10 cellular contexts compared by ENCODE assay signal in genomic region chr5:73901455-73901854, GRCh38.
DNase-seq lines count a peak whose midpoint lies in the region; ATAC-seq and TF ChIP-seq lines count a peak whose summit lies in the region.
"Had no signal": no experiment of that assay in that cellular context is flagged by ENCODE, and none has a peak within 500 bp of the region (broad histone marks: within the 10 kb centered on the region; RNA-seq: fewer than 3 reads in every experiment).

No MANE protein-coding gene starts in this region.

- H3K36me3 Mint-ChIP-seq in chondrocyte (ENCODE audit: low read depth): peaks cover 9% of the 10 kb centered on the region

- H3K36me3 ChIP-seq in osteoblast (ENCODE audit: insufficient read depth, low read length): peaks cover 24% of the 10 kb centered on the region
- H3K36me3 ChIP-seq in effector memory CD4-positive, alpha-beta T cell (ENCODE audit: control insufficient read depth, insufficient read depth, low read length): no peaks in the 10 kb centered on the region

- TF ChIP-seq CTCF in NB4 (IDR thresholded peaks at IDR 0.05; ENCODE audit: low read depth, low read length) (no peak), chondrocyte (IDR thresholded peaks at IDR 0.05) (peak; percentile 58), osteoblast (IDR thresholded peaks at IDR 0.05; ENCODE audit: extremely low read depth, low read depth, low read length) (peak; percentile 9)

- no peak for TF ChIP-seq POLR2A in NB4 (IDR thresholded peaks at IDR 0.05; ENCODE audit: extremely low read depth, insufficient read length)

- no peak for ATAC-seq in GM21515 (IDR thresholded peaks at IDR 0.05; ENCODE audit: unreplicated experiment)

- H3K27me3 ChIP-seq in osteoblast (ENCODE audit: insufficient read depth, low read length): no peaks in the 10 kb centered on the region
- H3K27me3 ChIP-seq in effector memory CD4-positive, alpha-beta T cell (replicated peaks; ENCODE audit: control insufficient read depth, insufficient read depth, low read length, poor library complexity, severe bottlenecking): peaks cover 3% of the 10 kb centered on the region

- no peaks in the 10 kb centered on the region for H3K27me3 Mint-ChIP-seq in chondrocyte (ENCODE audit: low read depth)

- H3K27ac ChIP-seq in osteoblast (ENCODE audit: low read depth, low read length): peak overlapping the region; percentile 21
- H3K27ac ChIP-seq in effector memory CD4-positive, alpha-beta T cell (ENCODE audit: insufficient read depth, low read length, poor library complexity, severe bottlenecking): no peak overlapping the region

- peak overlapping the region; percentile 38 for H3K4me2 ChIP-seq in osteoblast (ENCODE audit: insufficient read depth, low read length)

- peak overlapping the region; percentile 94 for H3K27ac Mint-ChIP-seq in chondrocyte (ENCODE audit: unreplicated experiment)
- H3K27ac Mint-ChIP-seq: activated CD4-positive, alpha-beta memory T cell treated with anti-CD3 and anti-CD28 coated beads, Interleukin-2, amount 10 ng/mL, durations not matched to agents 7 days and 5 days had no signal

- H3K4me3 Mint-ChIP-seq in chondrocyte (ENCODE audit: unreplicated experiment): peak overlapping the region; percentile 59
- H3K4me3 Mint-ChIP-seq: activated CD4-positive, alpha-beta memory T cell treated with anti-CD3 and anti-CD28 coated beads, Interleukin-2, amount 10 ng/mL, durations not matched to agents 7 days and 5 days had no signal

- H3K79me2 ChIP-seq in osteoblast (ENCODE audit: insufficient read depth, low read length): no peaks in the 10 kb centered on the region

- DNase-seq in EH (ENCODE audit: low read depth) (peak; percentile 26), NB4 (ENCODE audit: low read depth) (peak; percentile 6), chondrocyte (ENCODE audit: low spot score) (no peak), osteoblast (ENCODE audit: insufficient read length, low spot score, missing footprints) (no peak), NCI-H1092 (lab: John Stamatoyannopoulos, UW) (no peak)
- DNase-seq in NK-92 treated with Interleukin-12 subunit alpha and Interleukin-12 subunit beta, amount 100 ng/mL, for 24 hours (lab: John Stamatoyannopoulos, UW): no peak
- DNase-seq in effector memory CD4-positive, alpha-beta T cell: no peak
- DNase-seq: activated CD4-positive, alpha-beta memory T cell treated with anti-CD3 and anti-CD28 coated beads, Interleukin-2, amount 10 ng/mL, durations not matched to agents 7 days and 5 days; SHP77 treated with DMSO at 0.1 percent for 48 hours had no signal

- no peaks in the 10 kb centered on the region for H3K9me3 Mint-ChIP-seq in chondrocyte (ENCODE audit: low read depth)
- H3K9me3 Mint-ChIP-seq: activated CD4-positive, alpha-beta memory T cell treated with anti-CD3 and anti-CD28 coated beads, Interleukin-2, amount 10 ng/mL, durations not matched to agents 7 days and 5 days had no signal

- H3K4me1 Mint-ChIP-seq in chondrocyte (ENCODE audit: low read depth): peaks cover 23% of the 10 kb centered on the region

- no peak overlapping the region for H2AFZ ChIP-seq in osteoblast (ENCODE audit: low read length)

- H3K9me3 ChIP-seq in osteoblast (ENCODE audit: low read depth, low read length): no peaks in the 10 kb centered on the region
- H3K9me3 ChIP-seq in effector memory CD4-positive, alpha-beta T cell (ENCODE audit: control insufficient read depth, low read length): no peaks in the 10 kb centered on the region

- H3K4me1 ChIP-seq in osteoblast (ENCODE audit: insufficient read depth, low read length): no peaks in the 10 kb centered on the region
- no peaks in the 10 kb centered on the region for H3K4me1 ChIP-seq in effector memory CD4-positive, alpha-beta T cell (ENCODE audit: control insufficient read depth, insufficient read depth, low read length, poor library complexity, severe bottlenecking)

- H4K20me1 ChIP-seq in osteoblast (ENCODE audit: insufficient read depth, low read length): no peaks in the 10 kb centered on the region

- H3K4me3 ChIP-seq in NB4 (ENCODE audit: low read depth, low read length) (no peak overlapping the region), osteoblast (ENCODE audit: insufficient read depth, low read length) (no peak overlapping the region)
- no peak overlapping the region for H3K4me3 ChIP-seq in effector memory CD4-positive, alpha-beta T cell (ENCODE audit: insufficient read depth, low read depth, low read length, poor library complexity, severe bottlenecking)

Comparison
In these comparisons a context has a peak if more than half of its experiments do, and no peak if none do; other contexts are left out.
1. DNase-seq: peak in EH (single experiment) and NB4 (single experiment); none in chondrocyte (single experiment), osteoblast (single experiment), NK-92 treated with Interleukin-12 subunit alpha and Interleukin-12 subunit beta, amount 100 ng/mL, for 24 hours (single experiment), effector memory CD4-positive, alpha-beta T cell (0 of 3) and NCI-H1092 (single experiment).